In the genomic region with DNA sequence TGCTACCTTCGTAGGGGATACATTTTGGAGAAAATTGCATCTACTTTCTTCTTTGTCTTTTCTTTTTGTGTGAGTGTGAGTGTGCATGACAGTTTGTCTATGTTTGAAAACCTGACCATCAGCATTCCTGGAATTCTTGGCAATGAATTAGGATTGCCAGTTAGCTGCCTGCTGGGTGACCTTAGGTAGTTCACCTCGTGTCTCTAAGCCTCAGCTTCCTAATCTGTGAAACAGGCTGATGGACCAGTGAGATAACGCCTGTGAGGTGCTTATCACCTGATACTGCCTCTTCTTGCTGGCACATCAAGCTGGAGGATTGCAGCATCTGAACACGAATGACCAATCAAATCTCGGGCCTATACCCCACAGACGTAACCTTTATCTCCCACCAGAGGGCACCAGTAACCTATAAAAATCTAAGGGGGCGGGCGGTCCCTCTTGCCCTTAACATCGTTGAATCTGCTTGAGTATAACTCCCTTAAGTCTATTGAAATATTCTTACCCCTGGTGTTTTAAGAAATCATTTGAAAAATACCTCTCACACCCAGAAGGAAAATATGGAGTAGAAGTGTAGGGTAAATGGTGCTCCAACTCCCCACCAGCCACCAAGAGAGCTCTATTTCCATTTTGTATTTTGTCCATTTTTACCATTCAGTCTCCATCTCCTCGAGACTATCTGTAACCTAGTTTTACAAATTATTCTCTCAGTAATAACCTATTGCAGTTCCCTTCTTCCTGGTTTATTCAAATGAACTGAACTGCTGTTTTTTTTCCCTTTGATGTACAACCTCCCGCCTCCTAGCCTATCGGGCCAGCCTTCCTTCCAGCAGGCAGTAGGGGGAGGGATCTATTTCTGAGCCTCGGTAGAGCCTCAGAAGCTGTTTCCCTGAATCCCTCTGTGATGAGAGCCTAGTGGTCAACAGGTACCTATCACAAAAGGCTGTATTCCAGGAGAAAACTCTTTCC, we compare ENCODE assay signal across 7 cellular contexts. TPM values are rescaled to one million over a fixed set of nuclear protein-coding genes. Genes with fewer than 3 reads are reported as not detected.
A peak's percentile ranks its signal among the peaks of the same experiment; 100 is the strongest.
DNase-seq lines count a peak whose midpoint lies in the region; ATAC-seq and TF ChIP-seq lines count a peak whose summit lies in the region.

No MANE protein-coding gene starts in this region.

- H3K27ac ChIP-seq in thoracic aorta = no peak overlapping the region

- no peaks in the 10 kb centered on the region for H3K27me3 Mint-ChIP-seq in IgD-negative memory B cell
- peaks cover 3% of the 10 kb centered on the region for H3K27me3 Mint-ChIP-seq in nephron (ENCODE audit: low read depth)

- ATAC-seq in esophagus mucosa (peak; percentile 69), thoracic aorta (ENCODE audit: insufficient number of reproducible peaks, low FRiP score, low read depth) (no peak)

- peak overlapping the region in 1 of 4 donors; percentile 61 for H3K4me3 Mint-ChIP-seq in IgD-negative memory B cell
- H3K4me3 Mint-ChIP-seq in nephron = peak overlapping the region; percentile 12 to 56 (median 29)

- H3K4me1 Mint-ChIP-seq in IgD-negative memory B cell = peaks cover 19 to 36% (median 27%) of the 10 kb centered on the region in 3 donors
- peaks cover 21% of the 10 kb centered on the region for H3K4me1 Mint-ChIP-seq in nephron

- no peaks in the 10 kb centered on the region for H3K27me3 ChIP-seq in thoracic aorta (replicated peaks; ENCODE audit: insufficient read depth)

- no peaks in the 10 kb centered on the region for H3K4me1 ChIP-seq in thoracic aorta (ENCODE audit: control insufficient read depth in 1 of 2, low read depth in 2 of 2)

- peaks cover 12% of the 10 kb centered on the region for H3K36me3 Mint-ChIP-seq in IgD-negative memory B cell
- H3K36me3 Mint-ChIP-seq in nephron (ENCODE audit: low read depth) = peaks cover under 1% of the 10 kb centered on the region

- no peak overlapping the region for H3K4me3 ChIP-seq in thoracic aorta

- DNase-seq in NOMO-1 treated with dmso at 0.1 percent for 144 hours (lab: John Stamatoyannopoulos, UW; ENCODE audit: unreplicated experiment) = peak; percentile 67
- peak; percentile 23 for DNase-seq in activated T-cell treated with anti-CD3 and anti-CD28 coated beads for 1 hour (ENCODE audit: low read depth)
- DNase-seq in thoracic aorta (ENCODE audit: low spot score) = no peak

- peaks cover 5% of the 10 kb centered on the region for H3K36me3 ChIP-seq in thoracic aorta

- no peaks in the 10 kb centered on the region for H3K9me3 Mint-ChIP-seq in IgD-negative memory B cell
- H3K9me3 Mint-ChIP-seq in nephron = no peaks in the 10 kb centered on the region

- H3K9me3 ChIP-seq in thoracic aorta = no peaks in the 10 kb centered on the region

- H3K27ac Mint-ChIP-seq in IgD-negative memory B cell (peak overlapping the region; percentile 79 to 92 (median 90)), nephron (peak overlapping the region in 2 of 3 experiments; percentile 3 to 20)

- peak; percentile 57 for TF ChIP-seq CTCF in GM12874 (IDR thresholded peaks at IDR 0.05; ENCODE audit: insufficient read depth, low read depth, low read length)
- peak; percentile 73 to 79 (median 75) for TF ChIP-seq CTCF in nephron (IDR thresholded peaks at IDR 0.05; ENCODE audit: unreplicated experiment in 3 of 3)
- peak; percentile 58 for TF ChIP-seq CTCF in thoracic aorta (IDR thresholded peaks at IDR 0.05)

RNA-seq across cellular contexts. Expression of gene MDM4, which starts 49.7 kb away (rescaled TPM):
- 23.9 TPM for polyA plus RNA-seq in IgD-negative memory B cell
- total RNA-seq in esophagus mucosa (33.0 TPM), thoracic aorta (100 to 1,000 TPM in 1 of 2 donors, 10 to 100 TPM in 1; 79.9 to 126 TPM)
